ENCODE assay signal across 18 cellular contexts in the genomic region with DNA sequence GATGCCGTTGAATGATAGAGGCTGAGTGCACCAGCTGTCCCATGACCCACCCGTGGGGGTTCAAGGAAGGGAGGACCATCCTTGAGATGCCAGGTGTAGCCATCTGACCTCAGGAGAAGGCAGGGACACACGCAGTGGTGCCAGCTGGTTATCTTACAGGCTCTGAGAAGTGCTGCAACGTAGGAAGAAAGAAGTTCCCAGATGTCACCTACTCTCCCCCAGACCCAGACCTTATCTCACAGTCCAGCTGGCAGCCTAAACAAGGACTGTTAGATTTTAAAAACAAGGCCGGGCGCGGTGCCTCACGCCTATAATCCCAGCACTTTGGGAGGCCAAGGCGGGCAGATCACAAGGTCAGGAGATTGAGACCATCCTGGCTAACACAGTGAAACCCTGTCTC.
"Had no signal": no experiment of that assay in that cellular context is flagged by ENCODE, and none has a peak within 500 bp of the region (broad histone marks: within the 10 kb centered on the region; RNA-seq: fewer than 3 reads in every experiment).

No MANE protein-coding gene starts in this region.

- H3K27me3 ChIP-seq: foreskin keratinocyte, hepatocyte, ovary, right atrium auricular region, stomach, transverse colon had no signal

- H3K4me1 ChIP-seq: foreskin keratinocyte, left ventricle myocardium inferior, lower lobe of right lung, right atrium auricular region, stomach, transverse colon had no signal

- H3K4me3 ChIP-seq: hepatocyte, left ventricle myocardium inferior, lower lobe of right lung, ovary, right atrium auricular region, stomach, thoracic aorta, transverse colon had no signal

- H3K9me3 ChIP-seq: lower lobe of right lung, ovary, right atrium auricular region, thoracic aorta, transverse colon had no signal

- H3K27ac ChIP-seq: foreskin keratinocyte, hepatocyte, left ventricle myocardium inferior, lower lobe of right lung, ovary, right atrium auricular region, stomach, thoracic aorta, transverse colon had no signal

- H3K79me2 ChIP-seq: hepatocyte had no signal

- DNase-seq: effector CD4-positive, alpha-beta T cell; erythroblast; foreskin keratinocyte; kidney; left cardiac atrium; left ventricle myocardium inferior; lower lobe of right lung; natural killer cell; ovary; small intestine; stimulated activated CD4-positive, alpha-beta T cell treated with anti-CD3 and anti-CD28 coated beads, Interleukin-12 subunit alpha, Interleukin-12 subunit beta, amount 100 ng/mL, for 4 hours; stimulated activated naive CD4-positive, alpha-beta T cell; stomach; substantia nigra; transverse colon had no signal

- H3K36me3 ChIP-seq: left ventricle myocardium inferior, lower lobe of right lung, ovary, right atrium auricular region, stomach, thoracic aorta, transverse colon had no signal

- H2AFZ ChIP-seq: hepatocyte had no signal

- H3K4me2 ChIP-seq: hepatocyte had no signal
